Comparison of ENCODE assay signal across 24 cellular contexts in the genomic region with DNA sequence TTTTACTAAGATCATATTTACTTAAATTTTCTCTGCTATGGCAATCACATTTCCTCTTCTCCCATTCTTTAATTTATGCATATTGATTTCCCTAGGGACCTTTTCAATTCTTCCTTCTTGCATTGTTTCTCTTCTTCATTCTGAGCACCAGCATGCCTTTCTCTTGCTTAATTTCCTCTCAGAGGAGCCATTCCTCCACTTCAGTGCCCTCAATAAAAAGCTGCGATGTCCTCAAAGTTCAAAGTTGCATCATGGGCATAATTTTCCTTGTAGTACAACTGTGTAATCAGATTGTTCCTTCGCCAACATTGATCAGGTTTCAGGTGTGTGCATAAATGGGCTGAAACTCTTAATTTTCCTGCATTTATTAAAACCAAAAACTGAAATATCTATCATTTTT. TPM values are rescaled to one million over a fixed set of nuclear protein-coding genes. Genes with fewer than 3 reads are reported as not detected.
"Had no signal": no experiment of that assay in that cellular context is flagged by ENCODE, and none has a peak within 500 bp of the region (broad histone marks: within the 10 kb centered on the region; RNA-seq: fewer than 3 reads in every experiment).

No MANE protein-coding gene starts in this region.

- H3K36me3 ChIP-seq: breast epithelium, lower lobe of right lung, spleen, upper lobe of left lung had no signal

- ATAC-seq: activated CD4-positive, CD25-positive, alpha-beta regulatory T cell treated with anti-CD3 and anti-CD28 coated beads, Interleukin-2, amount 50 U/mL, for 24 hours; foreskin keratinocyte; lower lobe of right lung; sciatic nerve; stimulated activated memory B cell treated with anti-CD40 and anti-IgM and Interleukin-4, amounts not matched to agents 10 μg/mL and 1 μg/mL and 100 μg/mL, for 72 hours had no signal

- H3K4me3 ChIP-seq: breast epithelium, hepatocyte, lower lobe of right lung, spleen, testis, upper lobe of left lung had no signal

- H2AFZ ChIP-seq: hepatocyte had no signal

- DNase-seq: activated CD4-positive, alpha-beta T cell treated with anti-CD3 and anti-CD28 coated beads, Interleukin-2, amount 10 ng/mL, durations not matched to agents 7 days and 5 days; activated CD8-positive, alpha-beta memory T cell treated with anti-CD3 and anti-CD28 coated beads for 24 hours; activated CD8-positive, alpha-beta memory T cell treated with anti-CD3 and anti-CD28 coated beads, Interleukin-2, amount 50 U/mL, for 48 hours; activated effector memory CD4-positive, alpha-beta T cell treated with anti-CD3 and anti-CD28 coated beads, Interleukin-2, amount 50 U/mL, for 16 hours; activated naive CD4-positive, alpha-beta T cell treated with anti-CD3 and anti-CD28 coated beads, Interleukin-2, amount 50 U/mL, for 16 hours; activated T-cell treated with anti-CD3 and anti-CD28 coated beads, Interleukin-2, amount 50 U/mL, for 48 hours; cerebellar nuclear complex; effector CD4-positive, alpha-beta T cell; foreskin keratinocyte; islet precursor cell; lower lobe of right lung; nucleus accumbens; spleen; stimulated activated CD4-positive, alpha-beta T cell treated with anti-CD3 and anti-CD28 coated beads, Interleukin-4, amount 100 ng/mL, for 4 hours; testis; upper lobe of left lung had no signal

- H3K4me1 Mint-ChIP-seq: nephron had no signal

- H3K27me3 ChIP-seq: breast epithelium, foreskin keratinocyte, hepatocyte, spleen, testis, upper lobe of left lung had no signal

- H3K4me3 Mint-ChIP-seq: activated CD4-positive, alpha-beta T cell treated with anti-CD3 and anti-CD28 coated beads, Interleukin-2, amount 10 ng/mL, durations not matched to agents 7 days and 5 days; nephron; stimulated activated memory B cell treated with anti-CD40 and anti-IgM and Interleukin-4, amounts not matched to agents 10 μg/mL and 1 μg/mL and 100 μg/mL, for 72 hours; T-helper 1 cell treated with Interleukin-12 subunit alpha and Interleukin-12 subunit beta and Interleukin-4 antibody, amounts not matched to agents 30 μg/mL and 1 μg/mL, for 36 hours had no signal

- H3K27me3 Mint-ChIP-seq: activated CD4-positive, alpha-beta T cell treated with anti-CD3 and anti-CD28 coated beads, Interleukin-2, amount 10 ng/mL, durations not matched to agents 7 days and 5 days; stimulated activated memory B cell treated with anti-CD40 and anti-IgM and Interleukin-4, amounts not matched to agents 10 μg/mL and 1 μg/mL and 100 μg/mL, for 72 hours had no signal

- H3K4me2 ChIP-seq: hepatocyte had no signal

- H3K27ac ChIP-seq: breast epithelium, foreskin keratinocyte, hepatocyte, lower lobe of right lung, spleen, testis, upper lobe of left lung had no signal

- H3K4me1 ChIP-seq: breast epithelium, foreskin keratinocyte, lower lobe of right lung, spleen, testis, upper lobe of left lung had no signal

- FAIRE-seq: astrocyte had no signal

- H3K79me2 ChIP-seq: hepatocyte had no signal

- H3K27ac Mint-ChIP-seq: activated CD4-positive, alpha-beta T cell treated with anti-CD3 and anti-CD28 coated beads, Interleukin-2, amount 10 ng/mL, durations not matched to agents 7 days and 5 days; nephron; T-helper 1 cell treated with Interleukin-12 subunit alpha and Interleukin-12 subunit beta and Interleukin-4 antibody, amounts not matched to agents 30 μg/mL and 1 μg/mL, for 36 hours had no signal

- H3K9me3 ChIP-seq: testis had no signal

RNA-seq across cellular contexts. Expression of a gene that starts 21.8 kb away (rescaled TPM):
- polyA plus RNA-seq: hepatocyte had no signal
